In the genomic region with DNA sequence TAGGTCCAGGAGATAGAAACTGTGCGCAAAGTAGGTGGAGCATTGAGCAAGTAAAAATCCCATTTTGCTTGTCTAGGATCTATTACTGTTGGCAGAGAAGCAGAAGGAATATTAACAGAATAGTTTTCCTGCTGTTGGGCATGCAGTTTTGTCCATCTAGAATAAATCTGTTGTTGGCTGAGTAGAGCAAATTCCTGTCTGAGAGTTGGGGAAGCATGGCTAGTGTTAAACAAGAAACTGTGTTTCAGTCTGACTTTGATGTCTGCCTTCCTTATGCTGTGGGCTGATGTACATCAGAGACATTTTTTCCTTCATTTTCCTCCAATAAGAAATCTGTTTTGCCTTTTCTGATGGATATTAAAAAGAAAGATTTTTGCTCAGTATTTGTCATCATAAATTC, we compare ENCODE assay signal across 8 cellular contexts.
A peak's percentile ranks its signal among the peaks of the same experiment; 100 is the strongest.
DNase-seq lines count a peak whose midpoint lies in the region; TF ChIP-seq lines count a peak whose summit lies in the region.

No MANE protein-coding gene starts in this region.

- no peaks in the 10 kb centered on the region for H3K27me3 Mint-ChIP-seq in dendritic cell treated with granulocyte-macrophage colony-stimulating factor and Interleukin-4, amounts not matched to agents 40 ng/mL and 50 ng/mL, for 4 days
- no peaks in the 10 kb centered on the region for H3K27me3 Mint-ChIP-seq in nephron (ENCODE audit: low read depth)

- peaks cover 8% of the 10 kb centered on the region for H3K36me3 Mint-ChIP-seq in dendritic cell treated with granulocyte-macrophage colony-stimulating factor and Interleukin-4, amounts not matched to agents 40 ng/mL and 50 ng/mL, for 4 days (ENCODE audit: low read depth)
- H3K36me3 Mint-ChIP-seq in nephron (ENCODE audit: low read depth), result peaks cover 17% of the 10 kb centered on the region

- H3K4me1 Mint-ChIP-seq in dendritic cell treated with granulocyte-macrophage colony-stimulating factor and Interleukin-4, amounts not matched to agents 40 ng/mL and 50 ng/mL, for 4 days (ENCODE audit: low read depth), result peaks cover 28% of the 10 kb centered on the region
- peaks cover 15% of the 10 kb centered on the region for H3K4me1 Mint-ChIP-seq in nephron

- no peak for TF ChIP-seq CTCF in nephron (IDR thresholded peaks at IDR 0.05; ENCODE audit: unreplicated experiment in 3 of 3)

- H3K27ac Mint-ChIP-seq in dendritic cell treated with granulocyte-macrophage colony-stimulating factor and Interleukin-4, amounts not matched to agents 40 ng/mL and 50 ng/mL, for 4 days, result peak overlapping the region; percentile 33
- H3K27ac Mint-ChIP-seq in nephron, result peak overlapping the region; percentile 4 to 34 (median 20)

- no peak overlapping the region for H3K4me3 Mint-ChIP-seq in dendritic cell treated with granulocyte-macrophage colony-stimulating factor and Interleukin-4, amounts not matched to agents 40 ng/mL and 50 ng/mL, for 4 days
- H3K4me3 Mint-ChIP-seq in nephron, result no peak overlapping the region

- no peaks in the 10 kb centered on the region for H3K27me3 ChIP-seq in MG63

- H3K9me3 ChIP-seq in MG63, result no peaks in the 10 kb centered on the region

- peak; percentile 16 for DNase-seq in AG20443 (ENCODE audit: low spot score)
- no peak for DNase-seq in MG63
- no peak for DNase-seq in activated effector memory CD4-positive, alpha-beta T cell treated with Interleukin-2 at 50 U/mL for 16 hours
- no peak for DNase-seq in NOMO-1 treated with dmso at 0.1 percent for 144 hours (lab: John Stamatoyannopoulos, UW; ENCODE audit: unreplicated experiment)
- no peak for DNase-seq in activated CD4-positive, CD25-positive, alpha-beta regulatory T cell (lab: John Stamatoyannopoulos, UW)
- no peak for DNase-seq in SW 1271 (lab: John Stamatoyannopoulos, UW)

- no peaks in the 10 kb centered on the region for H3K9me3 Mint-ChIP-seq in dendritic cell treated with granulocyte-macrophage colony-stimulating factor and Interleukin-4, amounts not matched to agents 40 ng/mL and 50 ng/mL, for 4 days
- H3K9me3 Mint-ChIP-seq in nephron, result no peaks in the 10 kb centered on the region

- intact Hi-C loops in dendritic cell treated with granulocyte-macrophage colony-stimulating factor and Interleukin-4, amounts not matched to agents 40 ng/mL and 50 ng/mL, for 4 days (cut with micrococcal nuclease), result no loop called here

- peaks cover 7% of the 10 kb centered on the region for H3K36me3 ChIP-seq in MG63

- H3K4me3 ChIP-seq in MG63, result peak overlapping the region; percentile 15
